ENCODE assay signal across 18 cellular contexts in the genomic region with DNA sequence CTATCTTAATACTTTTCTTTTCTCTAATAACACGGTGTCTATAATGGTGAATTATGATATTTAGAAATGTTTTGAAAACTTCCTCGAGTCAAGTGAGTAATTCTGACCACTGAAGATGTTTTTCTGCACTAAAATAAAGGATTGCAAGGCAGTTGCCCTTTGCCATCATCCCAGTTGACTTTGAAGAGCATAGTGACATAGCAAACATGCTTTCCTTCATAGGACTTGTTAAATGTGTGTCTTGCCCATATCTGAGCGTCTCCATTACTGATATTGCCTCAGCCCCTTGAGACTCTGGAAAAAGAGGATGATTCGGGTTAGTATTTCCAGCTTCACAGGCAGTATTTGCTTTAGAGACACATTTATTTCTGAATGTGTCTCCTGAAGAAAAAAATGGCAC.
DNase-seq lines count a peak whose midpoint lies in the region; ATAC-seq and TF ChIP-seq lines count a peak whose summit lies in the region.
"Had no signal": no experiment of that assay in that cellular context is flagged by ENCODE, and none has a peak within 500 bp of the region (broad histone marks: within the 10 kb centered on the region; RNA-seq: fewer than 3 reads in every experiment).

No MANE protein-coding gene starts in this region.

- no peaks in the 10 kb centered on the region for H3F3A ChIP-seq in Loucy (ENCODE audit: low read depth)

- DNase-seq in chondrocyte (ENCODE audit: low spot score): no peak
- DNase-seq in osteocyte (ENCODE audit: extremely low spot score, unreplicated experiment): no peak
- no peak for DNase-seq in NCI-H510A treated with DMSO at 0.1 percent for 48 hours (lab: John Stamatoyannopoulos, UW)
- DNase-seq in nucleus accumbens (lab: John Stamatoyannopoulos, UW): no peak
- DNase-seq: C1 segment of cervical spinal cord; Caco-2; CD4-positive, CD25-positive, alpha-beta regulatory T cell; CD8-positive, alpha-beta T cell; DMS153; DND-41; EL; GDM1; H9 had no signal

- H3K27ac Mint-ChIP-seq in chondrocyte (ENCODE audit: unreplicated experiment) (peak overlapping the region; percentile 43), osteocyte (ENCODE audit: unreplicated experiment) (peak overlapping the region; percentile 56)
- H3K27ac Mint-ChIP-seq: CD4-positive, CD25-positive, alpha-beta regulatory T cell; CD8-positive, alpha-beta T cell; GM23338; H9 had no signal

- H2AFZ ChIP-seq in Loucy (ENCODE audit: low read length): 0 out of 2 replicates have a peak overlapping the region, but pooled peaks have one; percentile 11
- H2AFZ ChIP-seq: GM23338 had no signal

- no peaks in the 10 kb centered on the region for H3K79me2 ChIP-seq in Loucy (ENCODE audit: insufficient read depth, low read length)

- H3K27me3 Mint-ChIP-seq in chondrocyte (ENCODE audit: low read depth) (no peaks in the 10 kb centered on the region), osteocyte (ENCODE audit: unreplicated experiment) (peaks cover 6% of the 10 kb centered on the region)

- no peak for TF ChIP-seq CTCF in Loucy (conservative IDR thresholded peaks at IDR 0.05; ENCODE audit: low read length)
- no peak for TF ChIP-seq CTCF in chondrocyte (IDR thresholded peaks at IDR 0.05)
- TF ChIP-seq CTCF in osteocyte (IDR thresholded peaks at IDR 0.05): no peak

- no peaks in the 10 kb centered on the region for H3K9me3 ChIP-seq in Loucy (ENCODE audit: insufficient read depth, low read depth, low read length)
- H3K9me3 ChIP-seq: Caco-2 had no signal

- H3K4me3 Mint-ChIP-seq in chondrocyte (ENCODE audit: unreplicated experiment): no peak overlapping the region
- H3K4me3 Mint-ChIP-seq in osteocyte (ENCODE audit: unreplicated experiment): no peak overlapping the region
- H3K4me3 Mint-ChIP-seq: CD4-positive, CD25-positive, alpha-beta regulatory T cell; CD8-positive, alpha-beta T cell; GM23338; H9 had no signal

- H3K4me1 Mint-ChIP-seq in chondrocyte (ENCODE audit: low read depth) (peaks cover 32% of the 10 kb centered on the region), osteocyte (ENCODE audit: unreplicated experiment) (peaks cover 56% of the 10 kb centered on the region)
- H3K4me1 Mint-ChIP-seq: GM23338 had no signal

- H3K9ac ChIP-seq in Loucy (ENCODE audit: low read depth, low read length, poor library complexity, severe bottlenecking): no peak overlapping the region

- H3K27me3 ChIP-seq in Loucy (ENCODE audit: insufficient read depth, low read length, poor library complexity, severe bottlenecking): no peaks in the 10 kb centered on the region

- H3K4me3 ChIP-seq in Loucy (ENCODE audit: low read length, poor library complexity, severe bottlenecking): no peak overlapping the region
- H3K4me3 ChIP-seq: GM12878, GM23338 had no signal

- no peak overlapping the region for H3K4me2 ChIP-seq in Loucy (ENCODE audit: low read depth, low read length, poor library complexity, severe bottlenecking)
- H3K4me2 ChIP-seq: GM23338 had no signal

- H4K20me1 ChIP-seq in Loucy (ENCODE audit: insufficient read depth, low read length, poor library complexity, severe bottlenecking): no peaks in the 10 kb centered on the region

- peaks cover 36% of the 10 kb centered on the region for H3K4me1 ChIP-seq in Loucy (ENCODE audit: insufficient read depth, low read length, poor library complexity, severe bottlenecking)
- H3K4me1 ChIP-seq: Caco-2 had no signal

- H3K36me3 Mint-ChIP-seq in chondrocyte (ENCODE audit: low read depth) (no peaks in the 10 kb centered on the region), osteocyte (ENCODE audit: unreplicated experiment) (no peaks in the 10 kb centered on the region)
- H3K36me3 Mint-ChIP-seq: CD4-positive, CD25-positive, alpha-beta regulatory T cell; CD8-positive, alpha-beta T cell had no signal

- ATAC-seq in HG03354 (IDR thresholded peaks at IDR 0.05; ENCODE audit: poor library complexity, severe bottlenecking, unreplicated experiment): no peak
- ATAC-seq: CD8-positive, alpha-beta T cell; GM12878; GM23338; HCT116 had no signal

- H3K9me2 ChIP-seq in Loucy (replicated peaks; ENCODE audit: low read depth, low read length): no peaks in the 10 kb centered on the region

- H3K36me3 ChIP-seq in Loucy (ENCODE audit: insufficient read depth, low read length): no peaks in the 10 kb centered on the region

- no peaks in the 10 kb centered on the region for H3K9me3 Mint-ChIP-seq in chondrocyte (ENCODE audit: low read depth)
- no peaks in the 10 kb centered on the region for H3K9me3 Mint-ChIP-seq in osteocyte (ENCODE audit: unreplicated experiment)
- H3K9me3 Mint-ChIP-seq: CD8-positive, alpha-beta T cell; GM23338; H9 had no signal
